16 cellular contexts compared by ENCODE assay signal in the genomic region with DNA sequence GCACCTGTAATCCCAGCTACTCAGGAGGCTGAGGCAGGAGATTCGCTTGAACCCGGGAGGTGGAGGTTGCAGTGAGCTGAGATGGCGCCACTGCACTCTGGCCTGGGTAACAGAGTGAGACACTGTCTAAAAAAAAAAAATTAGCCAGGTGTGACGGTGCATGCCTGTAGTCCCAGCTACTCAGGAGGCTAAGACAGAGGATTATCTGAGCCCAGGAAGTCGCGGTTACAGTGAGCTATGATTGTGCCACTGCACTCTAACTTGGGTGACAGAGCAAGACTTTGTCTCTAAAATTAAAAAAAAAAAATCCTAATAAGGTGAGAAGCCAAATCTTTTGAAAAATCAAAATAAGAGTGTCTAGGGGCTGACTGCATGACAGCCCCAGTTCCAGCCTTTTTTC. TPM values are rescaled to one million over a fixed set of nuclear protein-coding genes. Genes with fewer than 3 reads are reported as not detected.
A peak's percentile ranks its signal among the peaks of the same experiment; 100 is the strongest.
DNase-seq lines count a peak whose midpoint lies in the region; ATAC-seq, FAIRE-seq and TF ChIP-seq lines count a peak whose summit lies in the region.
"Had no signal": no experiment of that assay in that cellular context is flagged by ENCODE, and none has a peak within 500 bp of the region (broad histone marks: within the 10 kb centered on the region; RNA-seq: fewer than 3 reads in every experiment).

No MANE protein-coding gene starts in this region.

- no peak overlapping the region for H3K27ac ChIP-seq in BLaER1
- H3K27ac ChIP-seq in GM12878 (ENCODE audit: control insufficient read depth, insufficient read depth), result no peak overlapping the region
- H3K27ac ChIP-seq in lower lobe of right lung, result peak overlapping the region; percentile 46
- H3K27ac ChIP-seq: 22Rv1; BLaER1 treated with 17β-estradiol and CSF1 and Interleukin-3, amounts not matched to agents 10 nM and 100 nM had no signal

- TF ChIP-seq RAD21 in GM12878 (IDR thresholded peaks at IDR 0.05; ENCODE audit: insufficient read depth, low read depth, low read length), result no peak

- no peak overlapping the region for H3K27ac Mint-ChIP-seq in chondrocyte (ENCODE audit: unreplicated experiment)
- H3K27ac Mint-ChIP-seq in activated T-helper 17 cell treated with anti-CD3 and anti-CD28 coated beads, Interleukin-2, amount 50 U/mL, for 72 hours, result no peak overlapping the region
- H3K27ac Mint-ChIP-seq: CD4-positive, alpha-beta T cell; HFFc6 had no signal

- H3K4me2 ChIP-seq in BLaER1 (peak overlapping the region; percentile 7; the same call in 1 of the 2 replicates), GM12878 (ENCODE audit: control insufficient read depth, insufficient read depth) (no peak overlapping the region)

- no TSS peak for BruUV-seq in GM12878 (replicated peaks; lab: Mats Ljungman, UMichigan)

- no peaks in the 10 kb centered on the region for H3K36me3 Mint-ChIP-seq in chondrocyte (ENCODE audit: low read depth)
- no peaks in the 10 kb centered on the region for H3K36me3 Mint-ChIP-seq in activated T-helper 17 cell treated with anti-CD3 and anti-CD28 coated beads, Interleukin-2, amount 50 U/mL, for 72 hours (ENCODE audit: low read depth)

- 27% methylated on average over 6 of the region's 6 CpGs for WGBS in GM12878 (ENCODE audit: insufficient coverage, insufficient replicate concordance, low lambda C conversion rate, missing lambda C conversion rate)

- H3K9me3 Mint-ChIP-seq in chondrocyte (ENCODE audit: low read depth), result no peaks in the 10 kb centered on the region
- H3K9me3 Mint-ChIP-seq in activated T-helper 17 cell treated with anti-CD3 and anti-CD28 coated beads, Interleukin-2, amount 50 U/mL, for 72 hours, result no peaks in the 10 kb centered on the region
- H3K9me3 Mint-ChIP-seq: CD4-positive, alpha-beta T cell; HFFc6 had no signal

- no peak for TF ChIP-seq POLR2A in GM12878 (IDR thresholded peaks at IDR 0.05; ENCODE audit: low read depth, low read length)

- H2AFZ ChIP-seq in GM12878 (ENCODE audit: control insufficient read depth, low read depth, low read length), result no peak overlapping the region

- TF ChIP-seq CTCF in GM12878 (IDR thresholded peaks at IDR 0.05 in 2 of 3, conservative IDR thresholded peaks at IDR 0.05 in 1 of 3; ENCODE audit: control insufficient read depth in 2 of 3, extremely low read depth in 1 of 3, insufficient read depth in 1 of 3, low read depth in 3 of 3, low read length in 3 of 3) (no peak), lower lobe of right lung (IDR thresholded peaks at IDR 0.05) (no peak), chondrocyte (IDR thresholded peaks at IDR 0.05) (no peak), foreskin fibroblast (IDR thresholded peaks at IDR 0.05; ENCODE audit: low read depth, low read length) (no peak)

- CTCF ChIA-PET in GM12878 (lab: Yijun Ruan, JAX), result interaction anchor here (0.6 to 2.2 kb wide), 3 partner anchors 73 to 128 kb away, joined by 3 to 11 read pairs (median 4); no protein-coding TSS in a partner anchor

- no peaks in the 10 kb centered on the region for H3K4me1 Mint-ChIP-seq in chondrocyte (ENCODE audit: low read depth)
- H3K4me1 Mint-ChIP-seq in activated T-helper 17 cell treated with anti-CD3 and anti-CD28 coated beads, Interleukin-2, amount 50 U/mL, for 72 hours, result no peaks in the 10 kb centered on the region

- no peaks in the 10 kb centered on the region for H3K79me2 ChIP-seq in GM12878 (ENCODE audit: control insufficient read depth, insufficient read depth, low read length)

- in situ Hi-C loops in GM12878 (cut with MboI), result no loop called here

- ATAC-seq in GM12878 (no peak), lower lobe of right lung (no peak)
- no peak for ATAC-seq in activated T-helper 17 cell treated with anti-CD3 and anti-CD28 coated beads, Interleukin-2, amount 50 U/mL, for 72 hours (replicated peaks)

- H3K27me3 ChIP-seq in BLaER1 (no peaks in the 10 kb centered on the region), GM12878 (replicated peaks in 1 of 2; ENCODE audit: control insufficient read depth in 2 of 2, insufficient read depth in 2 of 2, low read length in 1 of 2) (no peaks in the 10 kb centered on the region; a peak in 1 of 4 replicates), lower lobe of right lung (ENCODE audit: low read depth) (peaks cover 3% of the 10 kb centered on the region)
- H3K27me3 ChIP-seq: BLaER1 treated with 17β-estradiol and CSF1 and Interleukin-3, amounts not matched to agents 10 nM and 100 nM had no signal

- H3K4me3 Mint-ChIP-seq in chondrocyte (ENCODE audit: unreplicated experiment), result no peak overlapping the region
- no peak overlapping the region for H3K4me3 Mint-ChIP-seq in activated T-helper 17 cell treated with anti-CD3 and anti-CD28 coated beads, Interleukin-2, amount 50 U/mL, for 72 hours
- H3K4me3 Mint-ChIP-seq: CD4-positive, alpha-beta T cell; HFFc6 had no signal

- POLR2A ChIA-PET in GM12878 (lab: Charles Lee), result no interaction called here

- no peak overlapping the region for H3K9ac ChIP-seq in BLaER1
- no peak overlapping the region for H3K9ac ChIP-seq in GM12878 (ENCODE audit: control insufficient read depth, insufficient read depth, low read length)
- H3K9ac ChIP-seq: BLaER1 treated with 17β-estradiol and CSF1 and Interleukin-3, amounts not matched to agents 10 nM and 100 nM had no signal

- SMC1A ChIA-PET in GM12878 (lab: Charles Lee; ENCODE audit: uncharacterized antibody, unreplicated experiment), result no interaction called here

- RAD21 ChIA-PET in GM12878 (lab: Charles Lee; ENCODE audit: unreplicated experiment), result no interaction called here

- TF ChIP-seq EP300 in GM12878 (IDR thresholded peaks at IDR 0.05; ENCODE audit: borderline replicate concordance in 1 of 2, control insufficient read depth in 1 of 2, low read depth in 2 of 2, low read length in 2 of 2), result no peak

- H3K4me3 ChIP-seq in BLaER1 (no peak overlapping the region), GM12878 (no peak overlapping the region), lower lobe of right lung (no peak overlapping the region), foreskin fibroblast (ENCODE audit: low read depth in 1 of 2, low read length in 2 of 2) (no peak overlapping the region)
- no peak overlapping the region for H3K4me3 ChIP-seq in Jurkat, Clone E6-1 (ENCODE audit: low read length)
- H3K4me3 ChIP-seq: BLaER1 treated with 17β-estradiol and CSF1 and Interleukin-3, amounts not matched to agents 10 nM and 100 nM had no signal

- DNase-seq in Jurkat, Clone E6-1 (ENCODE audit: low read depth, low spot score), result peak; percentile 30
- no peak for DNase-seq in GM12878 (ENCODE audit: low read depth, low spot score)
- no peak for DNase-seq in lower lobe of right lung
- DNase-seq in DMS53 (lab: John Stamatoyannopoulos, UW), result no peak
- no peak for DNase-seq in chondrocyte (ENCODE audit: low spot score)
- no peak for DNase-seq in foreskin fibroblast
- DNase-seq: CD4-positive, alpha-beta T cell; DMS153; HCEC 1CT; HFFc6; IMR-90 had no signal

- FAIRE-seq in GM12878 (lab: Jason Lieb, UNC), result no peak
- FAIRE-seq: GM18507 had no signal

- no peaks in the 10 kb centered on the region for H3K9me3 ChIP-seq in BLaER1
- H3K9me3 ChIP-seq in GM12878 (replicated peaks; ENCODE audit: control insufficient read depth, insufficient read depth, low read length), result no peaks in the 10 kb centered on the region; the same call in 2 of the 3 replicates
- no peaks in the 10 kb centered on the region for H3K9me3 ChIP-seq in lower lobe of right lung

- H3K4me1 ChIP-seq in BLaER1 (peaks cover 5% of the 10 kb centered on the region; the same call in 1 of the 2 replicates), GM12878 (ENCODE audit: control insufficient read depth, insufficient read depth, low read length) (no peaks in the 10 kb centered on the region), lower lobe of right lung (peaks cover 8% of the 10 kb centered on the region)

- intact Hi-C loops in GM12878 (cut with micrococcal nuclease; ENCODE audit: unreplicated experiment), result no loop called here
- intact Hi-C loops in lower lobe of right lung (cut with DNase I), result no loop called here

- H4K20me1 ChIP-seq in BLaER1, result no peaks in the 10 kb centered on the region
- H4K20me1 ChIP-seq in GM12878 (ENCODE audit: control insufficient read depth, insufficient read depth), result no peaks in the 10 kb centered on the region
- H4K20me1 ChIP-seq: BLaER1 treated with 17β-estradiol and CSF1 and Interleukin-3, amounts not matched to agents 10 nM and 100 nM had no signal

- H3K36me3 ChIP-seq in BLaER1 (no peaks in the 10 kb centered on the region), GM12878 (ENCODE audit: control insufficient read depth in 2 of 2, insufficient read depth in 2 of 2, low read length in 1 of 2) (no peaks in the 10 kb centered on the region), lower lobe of right lung (no peaks in the 10 kb centered on the region)

- H3K27me3 Mint-ChIP-seq in chondrocyte (ENCODE audit: low read depth), result peaks cover 25% of the 10 kb centered on the region
- peaks cover 9% of the 10 kb centered on the region for H3K27me3 Mint-ChIP-seq in activated T-helper 17 cell treated with anti-CD3 and anti-CD28 coated beads, Interleukin-2, amount 50 U/mL, for 72 hours

TF ChIP-seq in GM12878, 131 proteins besides CTCF, POLR2A, EP300 and RAD21:
- TF ChIP-seq TARDBP (IDR thresholded peaks at IDR 0.05; ENCODE audit: borderline replicate concordance) (no peak), RUNX3 (IDR thresholded peaks at IDR 0.05; ENCODE audit: low read length) (peak; percentile 29; the same call in 1 of the 2 replicates)

RNA-seq across cellular contexts. Expression of a gene that starts 9.7 kb away (rescaled TPM):
- 3.4 TPM for polyA plus RNA-seq in Jurkat, Clone E6-1 (2012; ENCODE audit: insufficient read depth, insufficient read length)
- 0.22 TPM in 1 of 2 replicates, not detected in the other for total RNA-seq in GM12878 (2013; cell fraction: nucleolus; rRNA removed)
- total RNA-seq in GM12878 (2014; rRNA removed) (0.17 and 0.22 TPM in 2 replicates), GM12878 (2014; rRNA removed; fragmentation: Illumina TruSeq; extraction: Trizol) (0.09 TPM in 1 of 2 replicates, not detected in the other), GM12878 (2021) (0.32 and 0.36 TPM in 2 replicates), lower lobe of right lung (75.1 TPM), chondrocyte (0.56 to 2.2 TPM (median 1.7 TPM) in 3 replicates)
- polyA plus RNA-seq in GM12878 (2011; ENCODE audit: low read depth), result not detected
- polyA plus RNA-seq in GM12878 (2011; rRNA removed) (0.05 and 0.13 TPM in 2 replicates), GM12878 (2014; fragmentation: Illumina TruSeq; extraction: Trizol) (0.04 TPM in 1 of 2 replicates, not detected in the other), GM12878 (2014; fragmentation: Nextera tagmentation; extraction: Ambion mirVana) (not detected), GM12878 (2014; rRNA removed) (0.05 and 0.18 TPM in 2 replicates), GM12878 (2016; fragmentation: Nextera tagmentation; extraction: Ambion mirVana) (not detected)
- polyA plus RNA-seq in GM12878 (2011; cell fraction: cytosol; rRNA removed), result 0.06 and 0.13 TPM in 2 replicates
- 0.09 and 0.12 TPM in 2 replicates for polyA plus RNA-seq in GM12878 (2011; cell fraction: nucleus; rRNA removed)
- polyA plus RNA-seq in GM12878 (2012), result 0.15 and 0.24 TPM in 2 replicates
- 0.10 and 0.15 TPM in 2 replicates for polyA minus RNA-seq in GM12878 (2011; rRNA and poly(A)+ RNA removed)
- 0.40 TPM in 1 of 2 replicates, not detected in the other for polyA minus RNA-seq in GM12878 (2011; cell fraction: cytosol; rRNA and poly(A)+ RNA removed)
- 0.24 and 0.57 TPM in 2 replicates for polyA minus RNA-seq in GM12878 (2011; cell fraction: nucleus; rRNA and poly(A)+ RNA removed)
- total RNA-seq in activated T-helper 17 cell treated with anti-CD3 and anti-CD28 coated beads, Interleukin-2, amount 50 U/mL, for 72 hours, result under 1 TPM; 0.21 to 0.26 TPM

Comparison
In these comparisons a context has a peak if more than half of its experiments do, and no peak if none do; other contexts are left out.
1. RNA of a gene that starts 9.7 kb away (total RNA-seq): 75.1 TPM in lower lobe of right lung (single experiment); 0.56 to 2.2 TPM in chondrocyte, 0.21 to 0.26 TPM in activated T-helper 17 cell treated with anti-CD3 and anti-CD28 coated beads, Interleukin-2, amount 50 U/mL, for 72 hours and 0.09 to 0.36 TPM in GM12878; every median in the first group is over 10 times any median in the second.